Comparison of ENCODE assay signal across 23 cellular contexts in genomic region chr9:24011206-24011605, GRCh38.
DNase-seq lines count a peak whose midpoint lies in the region; FAIRE-seq and TF ChIP-seq lines count a peak whose summit lies in the region.
"Had no signal": no experiment of that assay in that cellular context is flagged by ENCODE, and none has a peak within 500 bp of the region (broad histone marks: within the 10 kb centered on the region; RNA-seq: fewer than 3 reads in every experiment).

No MANE protein-coding gene starts in this region.

- TF ChIP-seq CTCF in D721Med (IDR thresholded peaks at IDR 0.05; ENCODE audit: insufficient read depth, missing control alignments) (no peak), brain (conservative IDR thresholded peaks at IDR 0.05) (no peak), neural cell (IDR thresholded peaks at IDR 0.05; ENCODE audit: poor library complexity, severe bottlenecking) (no peak), dorsolateral prefrontal cortex (IDR thresholded peaks at IDR 0.05 in 54 of 56, conservative IDR thresholded peaks at IDR 0.05 in 2 of 56; ENCODE audit: low read depth in 1 of 56, partially characterized antibody in 56 of 56) (no peak)

- H3K79me2 ChIP-seq in neural cell (replicated peaks; ENCODE audit: insufficient read depth, low read length) = no peaks in the 10 kb centered on the region

- no peak overlapping the region for H3K4me2 ChIP-seq in neural cell (ENCODE audit: low read length)

- TF ChIP-seq RAD21 in neural cell (conservative IDR thresholded peaks at IDR 0.05) = no peak

- H4K20me1 ChIP-seq in neural cell (ENCODE audit: insufficient read depth) = no peaks in the 10 kb centered on the region

- H3F3A ChIP-seq in neural cell (ENCODE audit: insufficient read depth, low read length, poor library complexity, severe bottlenecking) = no peaks in the 10 kb centered on the region

- H3K4me1 Mint-ChIP-seq in brain = peaks cover 42% of the 10 kb centered on the region
- H3K4me1 Mint-ChIP-seq: CD14-positive monocyte had no signal

- no peak overlapping the region for H3K9ac ChIP-seq in neural cell (ENCODE audit: low read length)

- H2AFZ ChIP-seq in neural cell (ENCODE audit: low read depth, low read length) = no peak overlapping the region

- intact Hi-C loops in dorsolateral prefrontal cortex (cut with DNase I) = no loop called here

- H3K27ac Mint-ChIP-seq in brain = peak overlapping the region in 3 of 5 experiments; percentile 4 to 74 (median 71)
- H3K27ac Mint-ChIP-seq: CD14-positive monocyte, IgD-negative memory B cell had no signal

- H3K9me3 ChIP-seq in neural cell (ENCODE audit: low read length) (no peaks in the 10 kb centered on the region), MG63 (no peaks in the 10 kb centered on the region)
- H3K9me3 ChIP-seq: SJCRH30 had no signal

- peaks cover 0 to 3% (median 0%) of the 10 kb centered on the region in 5 experiments for H3K9me3 Mint-ChIP-seq in brain

- no peak overlapping the region for H3K4me3 ChIP-seq in neural cell (ENCODE audit: low read length)
- no peak overlapping the region for H3K4me3 ChIP-seq in dorsolateral prefrontal cortex
- H3K4me3 ChIP-seq in MG63 = no peak overlapping the region
- H3K4me3 ChIP-seq: SJCRH30 had no signal

- DNase-seq in D721Med (ENCODE audit: insufficient read length, low spot score) (peak; percentile 13), NCI-H82 (lab: John Stamatoyannopoulos, UW) (peak; percentile 88), activated T-cell treated with anti-CD3 and anti-CD28 coated beads for 4 hours (no peak), dorsolateral prefrontal cortex (no peak), MG63 (no peak)
- no peak for DNase-seq in stimulated activated CD4-positive, alpha-beta T cell treated with anti-CD3 and anti-CD28 coated beads, Interleukin-4, amount 100 ng/mL, for 24 hours
- DNase-seq: 8988T, DMS 273 treated with DMSO at 0.1 percent for 48 hours, DND-41, Karpas-422, MM.1S, NCI-H1092, NCI-H1436 treated with DMSO at 0.1 percent for 48 hours, NCI-H2029, NCI-H446 treated with DMSO at 0.1 percent for 48 hours, NCI-H748 treated with DMSO at 0.1 percent for 48 hours, PC-3, RPMI8226, SJCRH30 had no signal

- H3K27me3 Mint-ChIP-seq in brain = no peaks in the 10 kb centered on the region
- H3K27me3 Mint-ChIP-seq: IgD-negative memory B cell had no signal

- H3K9me2 ChIP-seq in neural cell (ENCODE audit: insufficient read depth, low read length) = no peaks in the 10 kb centered on the region

- H3K27ac ChIP-seq in neural cell (ENCODE audit: low read length) = no peak overlapping the region
- H3K27ac ChIP-seq in dorsolateral prefrontal cortex = no peak overlapping the region
- H3K27ac ChIP-seq: SJCRH30 had no signal

- H3K27me3 ChIP-seq in neural cell (ENCODE audit: insufficient read depth, low read depth, low read length) (no peaks in the 10 kb centered on the region), dorsolateral prefrontal cortex (no peaks in the 10 kb centered on the region), MG63 (no peaks in the 10 kb centered on the region)
- H3K27me3 ChIP-seq: SJCRH30 had no signal

- no peak for TF ChIP-seq EP300 in neural cell (conservative IDR thresholded peaks at IDR 0.05; ENCODE audit: poor library complexity, severe bottlenecking)

- no peak for FAIRE-seq in D721Med (lab: Jason Lieb, UNC)

- H3K4me3 Mint-ChIP-seq in brain = peak overlapping the region in 4 of 5 experiments; percentile 12 to 48 (median 14)
- H3K4me3 Mint-ChIP-seq: CD14-positive monocyte, IgD-negative memory B cell had no signal

- H3K36me3 Mint-ChIP-seq in brain = no peaks in the 10 kb centered on the region
- H3K36me3 Mint-ChIP-seq: CD14-positive monocyte, IgD-negative memory B cell had no signal

- no peaks in the 10 kb centered on the region for H3K36me3 ChIP-seq in neural cell (ENCODE audit: insufficient read depth, low read length)
- no peaks in the 10 kb centered on the region for H3K36me3 ChIP-seq in MG63
- H3K36me3 ChIP-seq: SJCRH30 had no signal

TF ChIP-seq in neural cell, 6 proteins besides CTCF, POLR2A, EP300 and RAD21:
- TF ChIP-seq REST (IDR thresholded peaks at IDR 0.05; ENCODE audit: borderline replicate concordance) (peak; percentile 25), SMC3 (conservative IDR thresholded peaks at IDR 0.05; ENCODE audit: poor library complexity) (no peak), EZH2 (IDR thresholded peaks at IDR 0.05; ENCODE audit: borderline replicate concordance, insufficient read depth, low read length, poor library complexity, severe bottlenecking) (no peak), MXI1 (conservative IDR thresholded peaks at IDR 0.05; ENCODE audit: poor library complexity, severe bottlenecking) (no peak), POLR2AphosphoS5 (IDR thresholded peaks at IDR 0.05) (no peak), TAF1 (IDR thresholded peaks at IDR 0.05; ENCODE audit: low read depth) (no peak)

Comparison
In these comparisons a context has a peak if more than half of its experiments do, and no peak if none do; other contexts are left out.
1. DNase-seq: peak in D721Med (single experiment) and NCI-H82 (single experiment); none in stimulated activated CD4-positive, alpha-beta T cell treated with anti-CD3 and anti-CD28 coated beads, Interleukin-4, amount 100 ng/mL, for 24 hours (single experiment), activated T-cell treated with anti-CD3 and anti-CD28 coated beads for 4 hours (single experiment), dorsolateral prefrontal cortex (0 of 10) and MG63 (single experiment).